Comparison of ENCODE assay signal across 8 cellular contexts in genomic region chr17:69235338-69236058, GRCh38.
DNase-seq lines count a peak whose midpoint lies in the region; ATAC-seq lines count a peak whose summit lies in the region.

No MANE protein-coding gene starts in this region.

- peaks cover under 1% of the 10 kb centered on the region for H3K36me3 Mint-ChIP-seq in central memory CD8-positive, alpha-beta T cell (ENCODE audit: insufficient read depth)

- peak; percentile 97 for ATAC-seq in HG03342 (IDR thresholded peaks at IDR 0.05; ENCODE audit: unreplicated experiment)
- ATAC-seq in central memory CD8-positive, alpha-beta T cell (replicated peaks; ENCODE audit: extremely low read depth, poor library complexity, severe bottlenecking): no peak

- peaks cover 4% of the 10 kb centered on the region for H3K4me1 Mint-ChIP-seq in central memory CD8-positive, alpha-beta T cell

- H3K27ac Mint-ChIP-seq in central memory CD8-positive, alpha-beta T cell (ENCODE audit: low read depth): no peak overlapping the region

- DNase-seq in AML-193 (lab: John Stamatoyannopoulos, UW): peak; percentile 77 to 79
- DNase-seq in GM19238 (ENCODE audit: insufficient read length, low spot score): peak; percentile 30
- peak; percentile 72 for DNase-seq in NCI-H345 treated with DMSO at 0.1 percent for 48 hours (lab: John Stamatoyannopoulos, UW; ENCODE audit: unreplicated experiment)
- peak; percentile 16 for DNase-seq in activated CD4-positive, CD25-positive, alpha-beta regulatory T cell treated with anti-CD3 and anti-CD28 coated beads, Interleukin-2, amount 50 U/mL, for 16 hours (ENCODE audit: low read depth, low spot score)
- DNase-seq in central memory CD8-positive, alpha-beta T cell (ENCODE audit: low spot score in 2 of 2): peak; percentile 20 to 25
- peak; percentile 78 for DNase-seq in kidney glomerular epithelial cell (lab: John Stamatoyannopoulos, UW)
- DNase-seq in stimulated activated CD4-positive, alpha-beta T cell treated with anti-CD3 and anti-CD28 coated beads, Interleukin-4, amount 100 ng/mL, for 1 hour: peak; percentile 48

- no peaks in the 10 kb centered on the region for H3K27me3 Mint-ChIP-seq in central memory CD8-positive, alpha-beta T cell

- peaks cover 12% of the 10 kb centered on the region for H3K9me3 Mint-ChIP-seq in central memory CD8-positive, alpha-beta T cell

- no peak overlapping the region for H3K4me3 Mint-ChIP-seq in central memory CD8-positive, alpha-beta T cell

Comparison
In these comparisons a context has a peak if more than half of its experiments do, and no peak if none do; other contexts are left out.
1. DNase-seq: peak in every context shown above with its lines; median percentile 78 in AML-193; 78 in kidney glomerular epithelial cell; 72 in NCI-H345 treated with DMSO at 0.1 percent for 48 hours; 48 in stimulated activated CD4-positive, alpha-beta T cell treated with anti-CD3 and anti-CD28 coated beads, Interleukin-4, amount 100 ng/mL, for 1 hour; 30 in GM19238; 22 in central memory CD8-positive, alpha-beta T cell; 16 in activated CD4-positive, CD25-positive, alpha-beta regulatory T cell treated with anti-CD3 and anti-CD28 coated beads, Interleukin-2, amount 50 U/mL, for 16 hours.